In the genomic region with DNA sequence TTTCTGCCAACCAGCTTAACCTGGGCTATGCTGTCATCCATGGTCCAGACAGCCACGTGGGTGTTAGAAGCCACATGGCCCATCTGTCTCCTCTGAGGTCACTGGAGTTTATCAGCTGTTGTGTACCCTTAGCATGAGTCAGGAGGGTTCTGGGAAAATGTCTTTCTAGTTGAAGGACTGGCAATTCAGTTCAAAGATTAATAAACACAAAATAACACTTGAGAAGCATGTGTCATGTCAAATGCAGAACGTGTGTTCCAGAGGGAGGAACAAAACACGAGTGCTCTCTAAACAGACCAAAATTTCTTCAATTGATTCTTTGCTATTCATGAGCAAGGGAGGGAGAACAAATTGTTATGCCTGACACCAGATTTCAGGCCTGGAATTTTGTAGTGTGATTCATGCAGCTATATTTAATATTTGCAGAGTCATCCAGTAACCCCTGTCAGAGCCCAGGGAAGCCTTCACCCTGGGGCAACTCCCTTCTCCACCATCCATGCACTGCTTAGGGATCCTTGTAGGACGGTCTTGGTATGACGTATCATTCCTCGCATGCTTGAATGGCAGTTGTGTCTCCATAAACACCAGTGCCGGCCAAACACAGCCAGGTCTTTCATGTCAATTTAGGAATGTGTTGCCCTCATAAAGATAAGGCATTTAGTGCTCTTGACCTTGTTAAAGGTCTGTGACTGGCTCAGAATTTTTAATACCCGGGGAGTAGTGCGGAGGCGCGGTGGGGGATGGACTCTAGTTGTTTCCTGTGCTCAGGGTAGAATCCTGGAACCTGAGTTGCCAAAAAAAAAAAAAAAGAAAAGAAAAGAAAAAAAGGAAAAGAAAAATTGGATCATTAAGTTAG, we compare ENCODE assay signal across 1 cellular context.
TF ChIP-seq lines count a peak whose summit lies in the region.

No MANE protein-coding gene starts in this region.

TF ChIP-seq in K562, 482 proteins besides CTCF, POLR2A, EP300 and RAD21 (continued from another document and continues in another):
- TF ChIP-seq, protein P1, sequence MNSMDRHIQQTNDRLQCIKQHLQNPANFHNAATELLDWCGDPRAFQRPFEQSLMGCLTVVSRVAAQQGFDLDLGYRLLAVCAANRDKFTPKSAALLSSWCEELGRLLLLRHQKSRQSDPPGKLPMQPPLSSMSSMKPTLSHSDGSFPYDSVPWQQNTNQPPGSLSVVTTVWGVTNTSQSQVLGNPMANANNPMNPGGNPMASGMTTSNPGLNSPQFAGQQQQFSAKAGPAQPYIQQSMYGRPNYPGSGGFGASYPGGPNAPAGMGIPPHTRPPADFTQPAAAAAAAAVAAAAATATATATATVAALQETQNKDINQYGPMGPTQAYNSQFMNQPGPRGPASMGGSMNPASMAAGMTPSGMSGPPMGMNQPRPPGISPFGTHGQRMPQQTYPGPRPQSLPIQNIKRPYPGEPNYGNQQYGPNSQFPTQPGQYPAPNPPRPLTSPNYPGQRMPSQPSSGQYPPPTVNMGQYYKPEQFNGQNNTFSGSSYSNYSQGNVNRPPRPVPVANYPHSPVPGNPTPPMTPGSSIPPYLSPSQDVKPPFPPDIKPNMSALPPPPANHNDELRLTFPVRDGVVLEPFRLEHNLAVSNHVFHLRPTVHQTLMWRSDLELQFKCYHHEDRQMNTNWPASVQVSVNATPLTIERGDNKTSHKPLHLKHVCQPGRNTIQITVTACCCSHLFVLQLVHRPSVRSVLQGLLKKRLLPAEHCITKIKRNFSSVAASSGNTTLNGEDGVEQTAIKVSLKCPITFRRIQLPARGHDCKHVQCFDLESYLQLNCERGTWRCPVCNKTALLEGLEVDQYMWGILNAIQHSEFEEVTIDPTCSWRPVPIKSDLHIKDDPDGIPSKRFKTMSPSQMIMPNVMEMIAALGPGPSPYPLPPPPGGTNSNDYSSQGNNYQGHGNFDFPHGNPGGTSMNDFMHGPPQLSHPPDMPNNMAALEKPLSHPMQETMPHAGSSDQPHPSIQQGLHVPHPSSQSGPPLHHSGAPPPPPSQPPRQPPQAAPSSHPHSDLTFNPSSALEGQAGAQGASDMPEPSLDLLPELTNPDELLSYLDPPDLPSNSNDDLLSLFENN (IDR thresholded peaks at IDR 0.05; ENCODE audit: low read depth in 2 of 2, low read length in 2 of 2): peak in 1 of 2 experiments; percentile 60; a peak in 2 of 4 replicates
- TF ChIP-seq, protein P2, sequence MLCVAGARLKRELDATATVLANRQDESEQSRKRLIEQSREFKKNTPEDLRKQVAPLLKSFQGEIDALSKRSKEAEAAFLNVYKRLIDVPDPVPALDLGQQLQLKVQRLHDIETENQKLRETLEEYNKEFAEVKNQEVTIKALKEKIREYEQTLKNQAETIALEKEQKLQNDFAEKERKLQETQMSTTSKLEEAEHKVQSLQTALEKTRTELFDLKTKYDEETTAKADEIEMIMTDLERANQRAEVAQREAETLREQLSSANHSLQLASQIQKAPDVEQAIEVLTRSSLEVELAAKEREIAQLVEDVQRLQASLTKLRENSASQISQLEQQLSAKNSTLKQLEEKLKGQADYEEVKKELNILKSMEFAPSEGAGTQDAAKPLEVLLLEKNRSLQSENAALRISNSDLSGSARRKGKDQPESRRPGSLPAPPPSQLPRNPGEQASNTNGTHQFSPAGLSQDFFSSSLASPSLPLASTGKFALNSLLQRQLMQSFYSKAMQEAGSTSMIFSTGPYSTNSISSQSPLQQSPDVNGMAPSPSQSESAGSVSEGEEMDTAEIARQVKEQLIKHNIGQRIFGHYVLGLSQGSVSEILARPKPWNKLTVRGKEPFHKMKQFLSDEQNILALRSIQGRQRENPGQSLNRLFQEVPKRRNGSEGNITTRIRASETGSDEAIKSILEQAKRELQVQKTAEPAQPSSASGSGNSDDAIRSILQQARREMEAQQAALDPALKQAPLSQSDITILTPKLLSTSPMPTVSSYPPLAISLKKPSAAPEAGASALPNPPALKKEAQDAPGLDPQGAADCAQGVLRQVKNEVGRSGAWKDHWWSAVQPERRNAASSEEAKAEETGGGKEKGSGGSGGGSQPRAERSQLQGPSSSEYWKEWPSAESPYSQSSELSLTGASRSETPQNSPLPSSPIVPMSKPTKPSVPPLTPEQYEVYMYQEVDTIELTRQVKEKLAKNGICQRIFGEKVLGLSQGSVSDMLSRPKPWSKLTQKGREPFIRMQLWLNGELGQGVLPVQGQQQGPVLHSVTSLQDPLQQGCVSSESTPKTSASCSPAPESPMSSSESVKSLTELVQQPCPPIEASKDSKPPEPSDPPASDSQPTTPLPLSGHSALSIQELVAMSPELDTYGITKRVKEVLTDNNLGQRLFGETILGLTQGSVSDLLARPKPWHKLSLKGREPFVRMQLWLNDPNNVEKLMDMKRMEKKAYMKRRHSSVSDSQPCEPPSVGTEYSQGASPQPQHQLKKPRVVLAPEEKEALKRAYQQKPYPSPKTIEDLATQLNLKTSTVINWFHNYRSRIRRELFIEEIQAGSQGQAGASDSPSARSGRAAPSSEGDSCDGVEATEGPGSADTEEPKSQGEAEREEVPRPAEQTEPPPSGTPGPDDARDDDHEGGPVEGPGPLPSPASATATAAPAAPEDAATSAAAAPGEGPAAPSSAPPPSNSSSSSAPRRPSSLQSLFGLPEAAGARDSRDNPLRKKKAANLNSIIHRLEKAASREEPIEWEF (CRISPR knock-in tag; IDR thresholded peaks at IDR 0.05): 0 out of 2 replicates have a peak, but pooled peaks have one; percentile 70
- TF ChIP-seq SP1 (CRISPR knock-in tag; IDR thresholded peaks at IDR 0.05): peak; percentile 33; the same call in 1 of the 2 replicates
- no peak for TF ChIP-seq ZFP1 (CRISPR knock-in tag; IDR thresholded peaks at IDR 0.05)
- peak; percentile 66; the same call in 1 of the 2 replicates for TF ChIP-seq SMARCC2 (IDR thresholded peaks at IDR 0.05; ENCODE audit: low read depth)
- TF ChIP-seq HDGF (IDR thresholded peaks at IDR 0.05): peak; percentile 14; the same call in 1 of the 2 replicates
- TF ChIP-seq, protein P3, sequence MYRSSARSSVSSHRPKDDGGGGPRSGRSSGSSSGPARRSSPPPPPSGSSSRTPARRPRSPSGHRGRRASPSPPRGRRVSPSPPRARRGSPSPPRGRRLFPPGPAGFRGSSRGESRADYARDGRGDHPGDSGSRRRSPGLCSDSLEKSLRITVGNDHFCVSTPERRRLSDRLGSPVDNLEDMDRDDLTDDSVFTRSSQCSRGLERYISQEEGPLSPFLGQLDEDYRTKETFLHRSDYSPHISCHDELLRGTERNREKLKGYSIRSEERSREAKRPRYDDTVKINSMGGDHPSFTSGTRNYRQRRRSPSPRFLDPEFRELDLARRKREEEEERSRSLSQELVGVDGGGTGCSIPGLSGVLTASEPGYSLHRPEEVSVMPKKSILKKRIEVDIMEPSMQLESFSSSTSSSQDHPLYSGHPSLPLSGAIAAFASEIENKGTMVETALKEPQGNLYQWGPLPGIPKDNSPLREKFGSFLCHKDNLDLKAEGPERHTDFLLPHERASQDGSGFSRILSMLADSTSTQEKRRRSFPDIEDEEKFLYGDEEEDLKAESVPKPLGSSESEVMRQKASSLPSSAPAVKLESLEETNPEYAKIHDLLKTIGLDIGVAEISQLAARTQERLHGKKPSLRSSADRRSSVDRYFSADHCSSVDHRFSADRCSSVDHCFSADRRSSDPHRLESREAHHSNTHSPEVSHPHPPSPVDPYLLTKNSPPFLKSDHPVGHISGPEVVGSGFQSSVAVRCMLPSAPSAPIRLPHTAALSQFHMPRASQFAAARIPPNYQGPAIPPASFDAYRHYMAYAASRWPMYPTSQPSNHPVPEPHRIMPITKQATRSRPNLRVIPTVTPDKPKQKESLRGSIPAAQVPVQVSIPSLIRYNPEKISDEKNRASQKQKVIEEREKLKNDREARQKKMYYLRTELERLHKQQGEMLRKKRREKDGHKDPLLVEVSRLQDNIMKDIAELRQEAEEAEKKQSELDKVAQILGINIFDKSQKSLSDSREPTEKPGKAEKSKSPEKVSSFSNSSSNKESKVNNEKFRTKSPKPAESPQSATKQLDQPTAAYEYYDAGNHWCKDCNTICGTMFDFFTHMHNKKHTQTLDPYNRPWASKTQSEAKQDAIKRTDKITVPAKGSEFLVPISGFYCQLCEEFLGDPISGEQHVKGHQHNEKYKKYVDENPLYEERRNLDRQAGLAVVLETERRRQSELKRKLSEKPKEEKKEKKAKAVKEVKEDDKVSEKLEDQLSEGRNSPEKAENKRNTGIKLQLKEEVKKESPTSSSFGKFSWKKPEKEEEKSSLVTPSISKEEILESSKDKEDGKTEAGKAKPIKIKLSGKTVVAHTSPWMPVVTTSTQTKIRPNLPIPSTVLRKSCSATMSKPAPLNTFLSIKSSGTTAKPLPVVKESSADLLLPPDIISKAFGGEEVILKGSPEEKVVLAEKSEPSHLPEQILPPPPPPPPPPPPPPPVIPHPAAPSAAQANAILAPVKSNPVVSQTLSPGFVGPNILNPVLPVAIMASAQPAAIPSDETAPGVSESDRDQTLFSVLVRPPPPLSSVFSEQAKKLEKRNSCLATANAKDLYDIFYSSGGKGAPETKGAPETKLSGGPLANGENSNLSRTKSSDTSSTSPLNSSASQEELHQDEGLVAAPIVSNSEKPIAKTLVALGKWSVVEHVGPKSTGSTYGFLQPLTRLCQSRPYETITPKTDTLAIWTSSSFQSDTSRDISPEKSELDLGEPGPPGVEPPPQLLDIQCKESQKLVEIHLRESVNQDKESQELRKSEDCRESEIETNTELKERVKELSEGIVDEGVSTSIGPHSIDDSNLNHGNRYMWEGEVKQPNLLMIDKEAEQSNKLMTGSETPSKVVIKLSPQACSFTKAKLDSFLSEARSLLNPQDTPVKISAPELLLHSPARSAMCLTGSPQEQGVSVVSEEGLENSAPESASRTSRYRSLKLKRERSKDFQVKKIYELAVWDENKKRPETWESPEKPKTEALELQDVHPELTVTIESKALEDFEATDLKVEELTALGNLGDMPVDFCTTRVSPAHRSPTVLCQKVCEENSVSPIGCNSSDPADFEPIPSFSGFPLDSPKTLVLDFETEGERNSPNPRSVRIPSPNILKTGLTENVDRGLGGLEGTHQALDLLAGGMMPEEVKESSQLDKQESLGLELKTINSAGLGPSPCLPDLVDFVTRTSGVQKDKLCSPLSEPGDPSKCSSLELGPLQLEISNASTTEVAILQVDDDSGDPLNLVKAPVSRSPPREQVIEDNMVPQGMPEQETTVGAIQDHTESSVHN (IDR thresholded peaks at IDR 0.05; ENCODE audit: borderline replicate concordance in 1 of 2, low read depth in 1 of 2): peak in 1 of 2 experiments; percentile 92; a peak in 2 of 4 replicates
- TF ChIP-seq, protein P4, sequence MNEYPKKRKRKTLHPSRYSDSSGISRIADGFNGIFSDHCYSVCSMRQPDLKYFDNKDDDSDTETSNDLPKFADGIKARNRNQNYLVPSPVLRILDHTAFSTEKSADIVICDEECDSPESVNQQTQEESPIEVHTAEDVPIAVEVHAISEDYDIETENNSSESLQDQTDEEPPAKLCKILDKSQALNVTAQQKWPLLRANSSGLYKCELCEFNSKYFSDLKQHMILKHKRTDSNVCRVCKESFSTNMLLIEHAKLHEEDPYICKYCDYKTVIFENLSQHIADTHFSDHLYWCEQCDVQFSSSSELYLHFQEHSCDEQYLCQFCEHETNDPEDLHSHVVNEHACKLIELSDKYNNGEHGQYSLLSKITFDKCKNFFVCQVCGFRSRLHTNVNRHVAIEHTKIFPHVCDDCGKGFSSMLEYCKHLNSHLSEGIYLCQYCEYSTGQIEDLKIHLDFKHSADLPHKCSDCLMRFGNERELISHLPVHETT (CRISPR knock-in tag; conservative IDR thresholded peaks at IDR 0.05 in 1 of 2, IDR thresholded peaks at IDR 0.05 in 1 of 2): 0 out of 4 replicates have a peak, but pooled peaks of 1 of the 2 experiments have one; percentile 14
- TF ChIP-seq MAFF (IDR thresholded peaks at IDR 0.05; ENCODE audit: low read length): peak; percentile 90
- TF ChIP-seq JUN (IDR thresholded peaks at IDR 0.05; ENCODE audit: borderline replicate concordance, low read depth, low read length): peak; percentile 54; the same call in 1 of the 2 replicates
- 0 out of 2 replicates have a peak, but pooled peaks have one; percentile 60 for TF ChIP-seq JUN (CRISPR knock-in tag; IDR thresholded peaks at IDR 0.05; ENCODE audit: borderline replicate concordance)
- TF ChIP-seq ZEB2 (IDR thresholded peaks at IDR 0.05): 0 out of 2 replicates have a peak, but pooled peaks have one; percentile 43
- peak; percentile 85 for TF ChIP-seq NFRKB (IDR thresholded peaks at IDR 0.05; ENCODE audit: low read depth)
- peak; percentile 71; the same call in 1 of the 2 replicates for TF ChIP-seq ZNF584 (CRISPR knock-in tag; IDR thresholded peaks at IDR 0.05; ENCODE audit: low read depth)
- TF ChIP-seq ZSCAN29 (IDR thresholded peaks at IDR 0.05): no peak
- TF ChIP-seq FOXP1 (CRISPR knock-in tag; IDR thresholded peaks at IDR 0.05): 0 out of 2 replicates have a peak, but pooled peaks have one; percentile 38
- no peak for TF ChIP-seq ZNF699 (CRISPR knock-in tag; IDR thresholded peaks at IDR 0.05; ENCODE audit: insufficient replicate concordance)
- TF ChIP-seq, protein P5, sequence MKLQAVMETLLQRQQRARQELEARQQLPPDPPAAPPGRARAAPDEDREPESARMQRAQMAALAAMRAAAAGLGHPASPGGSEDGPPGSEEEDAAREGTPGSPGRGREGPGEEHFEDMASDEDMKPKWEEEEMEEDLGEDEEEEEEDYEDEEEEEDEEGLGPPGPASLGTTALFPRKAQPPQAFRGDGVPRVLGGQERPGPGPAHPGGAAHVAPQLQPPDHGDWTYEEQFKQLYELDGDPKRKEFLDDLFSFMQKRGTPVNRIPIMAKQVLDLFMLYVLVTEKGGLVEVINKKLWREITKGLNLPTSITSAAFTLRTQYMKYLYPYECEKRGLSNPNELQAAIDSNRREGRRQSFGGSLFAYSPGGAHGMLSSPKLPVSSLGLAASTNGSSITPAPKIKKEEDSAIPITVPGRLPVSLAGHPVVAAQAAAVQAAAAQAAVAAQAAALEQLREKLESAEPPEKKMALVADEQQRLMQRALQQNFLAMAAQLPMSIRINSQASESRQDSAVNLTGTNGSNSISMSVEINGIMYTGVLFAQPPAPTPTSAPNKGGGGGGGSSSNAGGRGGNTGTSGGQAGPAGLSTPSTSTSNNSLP (IDR thresholded peaks at IDR 0.05; ENCODE audit: borderline replicate concordance, low read depth, low read length): peak; percentile 76; the same call in 1 of the 2 replicates
- no peak for TF ChIP-seq RHOXF2B (CRISPR knock-in tag; conservative IDR thresholded peaks at IDR 0.05)
- TF ChIP-seq SRSF7 (optimal IDR thresholded peaks at IDR 0.05; ENCODE audit: low read depth, low read length): no peak
- 0 out of 3 replicates have a peak, but pooled peaks of 1 of the 2 experiments have one; percentile 40 for TF ChIP-seq CBX3 (IDR thresholded peaks at IDR 0.05; ENCODE audit: borderline replicate concordance in 1 of 2, low read length in 2 of 2)
- TF ChIP-seq RBM39 (optimal IDR thresholded peaks at IDR 0.05; ENCODE audit: low read depth, low read length): no peak
